Comparison of ENCODE assay signal across 11 cellular contexts in genomic region chr3:112770026-112770626, GRCh38.
A peak's percentile ranks its signal among the peaks of the same experiment; 100 is the strongest.
DNase-seq lines count a peak whose midpoint lies in the region; ATAC-seq, FAIRE-seq and TF ChIP-seq lines count a peak whose summit lies in the region.
"Had no signal": no experiment of that assay in that cellular context is flagged by ENCODE, and none has a peak within 500 bp of the region (broad histone marks: within the 10 kb centered on the region; RNA-seq: fewer than 3 reads in every experiment).

No MANE protein-coding gene starts in this region.

- POLR2A ChIA-PET in A549 (lab: Yijun Ruan, JAX): no interaction called here

- H4K20me1 ChIP-seq in smooth muscle cell (ENCODE audit: low read depth): no peaks in the 10 kb centered on the region

- TF ChIP-seq RAD21 in A549 (conservative IDR thresholded peaks at IDR 0.05 in 1 of 2, IDR thresholded peaks at IDR 0.05 in 1 of 2): no peak

- no peaks in the 10 kb centered on the region for H3K36me3 Mint-ChIP-seq in HFFc6 (ENCODE audit: low read depth)
- H3K36me3 Mint-ChIP-seq in activated T-helper 17 cell treated with anti-CD3 and anti-CD28 coated beads, Interleukin-2, amount 50 U/mL, for 72 hours (ENCODE audit: low read depth): no peaks in the 10 kb centered on the region

- WGBS in A549 (ENCODE audit: missing lambda C conversion rate): 85% methylated on average over 3 of the region's 3 CpGs
- WGBS in smooth muscle cell (ENCODE audit: low lambda C conversion rate): 89% methylated on average over 3 of the region's 3 CpGs

- H3K27ac ChIP-seq in A549 (peak overlapping the region; percentile 2 to 51; a peak in 3 of 6 replicates), smooth muscle cell (ENCODE audit: low read depth) (no peak overlapping the region)
- H3K27ac ChIP-seq: cardiac muscle cell had no signal

- TF ChIP-seq EP300 in A549 (IDR thresholded peaks at IDR 0.05): no peak

- H3K4me3 Mint-ChIP-seq in HFFc6: peak overlapping the region; percentile 50
- peak overlapping the region; percentile 31 for H3K4me3 Mint-ChIP-seq in activated T-helper 17 cell treated with anti-CD3 and anti-CD28 coated beads, Interleukin-2, amount 50 U/mL, for 72 hours

- ATAC-seq in A549 (no peak), GM18861 (IDR thresholded peaks at IDR 0.05; ENCODE audit: unreplicated experiment) (no peak)
- peak; percentile 73 for ATAC-seq in activated T-helper 17 cell treated with anti-CD3 and anti-CD28 coated beads, Interleukin-2, amount 50 U/mL, for 72 hours (replicated peaks)
- ATAC-seq: Panc1 had no signal

- H3K9me3 ChIP-seq in A549 (no peaks in the 10 kb centered on the region), smooth muscle cell (replicated peaks; ENCODE audit: low read depth) (no peaks in the 10 kb centered on the region)

- H3K9me3 Mint-ChIP-seq in HFFc6: no peaks in the 10 kb centered on the region
- H3K9me3 Mint-ChIP-seq in activated T-helper 17 cell treated with anti-CD3 and anti-CD28 coated beads, Interleukin-2, amount 50 U/mL, for 72 hours: no peaks in the 10 kb centered on the region

- H2AFZ ChIP-seq in smooth muscle cell (ENCODE audit: low read depth): no peak overlapping the region

- no peaks in the 10 kb centered on the region for H3F3A ChIP-seq in smooth muscle cell (ENCODE audit: low read depth)

- H3K36me3 ChIP-seq in smooth muscle cell (ENCODE audit: low read depth): no peaks in the 10 kb centered on the region
- H3K36me3 ChIP-seq: cardiac muscle cell had no signal

- no peak for FAIRE-seq in A549 (lab: Jason Lieb, UNC)

- H3K79me2 ChIP-seq in smooth muscle cell (ENCODE audit: low read depth): no peaks in the 10 kb centered on the region

- TF ChIP-seq CTCF in A549 (IDR thresholded peaks at IDR 0.05) (no peak), HFFc6 (IDR thresholded peaks at IDR 0.05) (no peak), smooth muscle cell (IDR thresholded peaks at IDR 0.05; ENCODE audit: borderline replicate concordance, insufficient read depth, poor library complexity, severe bottlenecking) (no peak)

- peaks cover 46% of the 10 kb centered on the region for H3K4me1 ChIP-seq in A549
- no peaks in the 10 kb centered on the region for H3K4me1 ChIP-seq in smooth muscle cell (ENCODE audit: low read depth)

- no peak overlapping the region for H3K9ac ChIP-seq in smooth muscle cell (ENCODE audit: low read depth)

- no peak for TF ChIP-seq POLR2A in A549 (IDR thresholded peaks at IDR 0.05; ENCODE audit: low read length)

- no peaks in the 10 kb centered on the region for H3K27me3 ChIP-seq in smooth muscle cell (ENCODE audit: low read depth)
- H3K27me3 ChIP-seq: cardiac muscle cell had no signal

- CTCF ChIA-PET in A549 (lab: Yijun Ruan, JAX): interaction anchor here (1.5 to 1.7 kb wide), 2 partner anchors 10 to 35 kb away, joined by 4 read pairs; no protein-coding TSS in a partner anchor

- DNase-seq in A549 (ENCODE audit: low read depth in 1 of 2, low spot score in 1 of 2) (peak in 1 of 2 experiments; percentile 77), HFFc6 (peak; percentile 64), iPS DF 4.7 (ENCODE audit: extremely low read depth, low spot score) (peak; percentile 33), smooth muscle cell (lab: John Stamatoyannopoulos, UW; ENCODE audit: unreplicated experiment) (no peak), SKM-1 treated with dmso at 0.1 percent for 144 hours (lab: John Stamatoyannopoulos, UW; ENCODE audit: unreplicated experiment) (no peak), germinal center (ENCODE audit: low spot score) (no peak)
- DNase-seq: nucleus accumbens had no signal

- H3K4me2 ChIP-seq in A549 (0 out of 3 replicates have a peak overlapping the region, but pooled peaks have one; percentile 10), smooth muscle cell (no peak overlapping the region)

- H3K27ac Mint-ChIP-seq in HFFc6: peak overlapping the region; percentile 93
- H3K27ac Mint-ChIP-seq in activated T-helper 17 cell treated with anti-CD3 and anti-CD28 coated beads, Interleukin-2, amount 50 U/mL, for 72 hours: peak overlapping the region; percentile 86

- H3K27me3 Mint-ChIP-seq in HFFc6 (ENCODE audit: insufficient read depth): no peaks in the 10 kb centered on the region
- H3K27me3 Mint-ChIP-seq in activated T-helper 17 cell treated with anti-CD3 and anti-CD28 coated beads, Interleukin-2, amount 50 U/mL, for 72 hours: no peaks in the 10 kb centered on the region

- peaks cover 43% of the 10 kb centered on the region for H3K4me1 Mint-ChIP-seq in HFFc6 (ENCODE audit: low read depth)
- H3K4me1 Mint-ChIP-seq in activated T-helper 17 cell treated with anti-CD3 and anti-CD28 coated beads, Interleukin-2, amount 50 U/mL, for 72 hours: peaks cover 37% of the 10 kb centered on the region

- H3K4me3 ChIP-seq in A549: no peak overlapping the region
- no peak overlapping the region for H3K4me3 ChIP-seq in smooth muscle cell
- H3K4me3 ChIP-seq: cardiac muscle cell had no signal

TF ChIP-seq in A549, 52 proteins besides CTCF, POLR2A, EP300 and RAD21:
- TF ChIP-seq MAFK (IDR thresholded peaks at IDR 0.05; ENCODE audit: partially characterized antibody) (peak; percentile 81), HEYL (CRISPR knock-in tag; IDR thresholded peaks at IDR 0.05) (no peak)
TF ChIP-seq in A549: peak in this region for 1.

Comparison
In these comparisons a context has a peak if more than half of its experiments do, and no peak if none do; other contexts are left out.
1. DNase-seq: peak in HFFc6 (single experiment) and iPS DF 4.7 (single experiment); none in smooth muscle cell (single experiment), SKM-1 treated with dmso at 0.1 percent for 144 hours (single experiment) and germinal center (single experiment).